ENCODE assay signal across 8 cellular contexts in genomic region chr5:115602585-115603125, GRCh38. TPM values are rescaled to one million over a fixed set of nuclear protein-coding genes. Genes with fewer than 3 reads are reported as not detected.
DNase-seq lines count a peak whose midpoint lies in the region; ATAC-seq and TF ChIP-seq lines count a peak whose summit lies in the region.

No MANE protein-coding gene starts in this region.

- H3K27ac ChIP-seq in GM23338 (ENCODE audit: low read depth) = peak overlapping the region; percentile 51
- peak overlapping the region; percentile 46 for H3K27ac ChIP-seq in RWPE2 (ENCODE audit: poor library complexity, severe bottlenecking)
- H3K27ac ChIP-seq in SJCRH30 = no peak overlapping the region

- TF ChIP-seq CTCF in GM23338 (conservative IDR thresholded peaks at IDR 0.05; ENCODE audit: low read depth in 2 of 2) = no peak
- no peak for TF ChIP-seq CTCF in RWPE2 (IDR thresholded peaks at IDR 0.05; ENCODE audit: poor library complexity, severe bottlenecking)
- TF ChIP-seq CTCF in fibroblast of pulmonary artery (IDR thresholded peaks at IDR 0.05; ENCODE audit: low read length, missing control alignments) = no peak
- TF ChIP-seq CTCF in progenitor cell of endocrine pancreas (IDR thresholded peaks at IDR 0.05; ENCODE audit: unreplicated experiment) = no peak
- TF ChIP-seq CTCF in GM20000 (IDR thresholded peaks at IDR 0.05; ENCODE audit: extremely low read depth, missing control alignments) = no peak

- peak overlapping the region; percentile 70 for H3K4me3 ChIP-seq in GM23338
- peak overlapping the region; percentile 50 for H3K4me3 ChIP-seq in RWPE2 (ENCODE audit: severe bottlenecking)
- H3K4me3 ChIP-seq in fibroblast of pulmonary artery (replicated peaks; ENCODE audit: low read depth, low read length) = peak overlapping the region; percentile 70
- H3K4me3 ChIP-seq in SJCRH30 = no peak overlapping the region

- peak overlapping the region; percentile 91 for H3K4me2 ChIP-seq in GM23338

- peaks cover 24% of the 10 kb centered on the region for H3K4me1 Mint-ChIP-seq in GM23338
- peaks cover 3% of the 10 kb centered on the region for H3K4me1 Mint-ChIP-seq in progenitor cell of endocrine pancreas (ENCODE audit: low read depth)

- H3K4me1 ChIP-seq in GM23338 (ENCODE audit: insufficient read depth) (peaks cover 20% of the 10 kb centered on the region), RWPE2 (ENCODE audit: insufficient read depth, poor library complexity, severe bottlenecking) (peaks cover 21% of the 10 kb centered on the region), SJCRH30 (no peaks in the 10 kb centered on the region)

- peaks cover 3% of the 10 kb centered on the region; the same call in 1 of the 2 replicates for H3K79me2 ChIP-seq in GM23338 (replicated peaks; ENCODE audit: insufficient read depth)

- no peaks in the 10 kb centered on the region; the same call in 1 of the 3 replicates for H3K36me3 Mint-ChIP-seq in GM23338 (ENCODE audit: low read depth)
- peaks cover 11% of the 10 kb centered on the region for H3K36me3 Mint-ChIP-seq in progenitor cell of endocrine pancreas (ENCODE audit: insufficient read depth)

- H3K9me3 Mint-ChIP-seq in GM23338 = no peaks in the 10 kb centered on the region
- no peaks in the 10 kb centered on the region for H3K9me3 Mint-ChIP-seq in progenitor cell of endocrine pancreas (ENCODE audit: low read depth)

- H3K4me3 Mint-ChIP-seq in GM23338 = peak overlapping the region; percentile 61
- peak overlapping the region; percentile 62 for H3K4me3 Mint-ChIP-seq in progenitor cell of endocrine pancreas (ENCODE audit: low read depth)

- H3K9me3 ChIP-seq in RWPE2 (ENCODE audit: severe bottlenecking) (no peaks in the 10 kb centered on the region), SJCRH30 (replicated peaks) (peaks cover 4% of the 10 kb centered on the region)

- H4K20me1 ChIP-seq in GM23338 (replicated peaks; ENCODE audit: insufficient read depth) = no peaks in the 10 kb centered on the region; the same call in 1 of the 2 replicates

- H3K27me3 Mint-ChIP-seq in GM23338 (ENCODE audit: insufficient read depth, low read depth, poor library complexity) (peaks cover 3% of the 10 kb centered on the region), progenitor cell of endocrine pancreas (peaks cover 8% of the 10 kb centered on the region)

- H3K36me3 ChIP-seq in GM23338 (ENCODE audit: insufficient read depth) (no peaks in the 10 kb centered on the region), RWPE2 (ENCODE audit: low read depth) (peaks cover 33% of the 10 kb centered on the region), SJCRH30 (peaks cover 28% of the 10 kb centered on the region)

- ATAC-seq in GM23338 (peak; percentile 55), RWPE2 (ENCODE audit: low read depth) (peak; percentile 11; the same call in 2 of the 3 replicates), HG03108 (IDR thresholded peaks at IDR 0.05; ENCODE audit: unreplicated experiment) (no peak)

- H2AFZ ChIP-seq in GM23338 = no peak overlapping the region

- H3K27me3 ChIP-seq in GM23338 (ENCODE audit: insufficient read depth) (peaks cover 5% of the 10 kb centered on the region; the same call in 1 of the 2 replicates), RWPE2 (ENCODE audit: insufficient read depth, poor library complexity, severe bottlenecking) (no peaks in the 10 kb centered on the region), SJCRH30 (no peaks in the 10 kb centered on the region)

- no peaks in the 10 kb centered on the region for H3K9me2 ChIP-seq in GM23338 (ENCODE audit: insufficient read depth)

- H3K27ac Mint-ChIP-seq in GM23338 = peak overlapping the region; percentile 50; the same call in 1 of the 2 replicates
- no peak overlapping the region for H3K27ac Mint-ChIP-seq in progenitor cell of endocrine pancreas

- H3F3A ChIP-seq in GM23338 (replicated peaks; ENCODE audit: low read depth) = peaks cover 6% of the 10 kb centered on the region; the same call in 1 of the 2 replicates

- DNase-seq in DMS79 (lab: John Stamatoyannopoulos, UW) = peak; percentile 11
- DNase-seq in GM23338 (ENCODE audit: low spot score) = no peak
- DNase-seq in RWPE2 (ENCODE audit: low spot score) = no peak
- no peak for DNase-seq in fibroblast of pulmonary artery (ENCODE audit: low read depth)
- no peak for DNase-seq in progenitor cell of endocrine pancreas (ENCODE audit: low spot score, unreplicated experiment)
- no peak for DNase-seq in SJCRH30
- DNase-seq in GM20000 (ENCODE audit: low spot score) = no peak

TF ChIP-seq in GM23338, 12 proteins besides CTCF, POLR2A, EP300 and RAD21 (continues in another document):
- TF ChIP-seq CREB1 (CRISPR knock-in tag; IDR thresholded peaks at IDR 0.05; ENCODE audit: low read depth) (no peak), ZNF331 (CRISPR knock-in tag; IDR thresholded peaks at IDR 0.05; ENCODE audit: low read depth) (no peak), EZH2phosphoT487 (IDR thresholded peaks at IDR 0.05; ENCODE audit: unreplicated experiment) (no peak), ETS1 (IDR thresholded peaks at IDR 0.05) (no peak)
- TF ChIP-seq, protein P1, sequence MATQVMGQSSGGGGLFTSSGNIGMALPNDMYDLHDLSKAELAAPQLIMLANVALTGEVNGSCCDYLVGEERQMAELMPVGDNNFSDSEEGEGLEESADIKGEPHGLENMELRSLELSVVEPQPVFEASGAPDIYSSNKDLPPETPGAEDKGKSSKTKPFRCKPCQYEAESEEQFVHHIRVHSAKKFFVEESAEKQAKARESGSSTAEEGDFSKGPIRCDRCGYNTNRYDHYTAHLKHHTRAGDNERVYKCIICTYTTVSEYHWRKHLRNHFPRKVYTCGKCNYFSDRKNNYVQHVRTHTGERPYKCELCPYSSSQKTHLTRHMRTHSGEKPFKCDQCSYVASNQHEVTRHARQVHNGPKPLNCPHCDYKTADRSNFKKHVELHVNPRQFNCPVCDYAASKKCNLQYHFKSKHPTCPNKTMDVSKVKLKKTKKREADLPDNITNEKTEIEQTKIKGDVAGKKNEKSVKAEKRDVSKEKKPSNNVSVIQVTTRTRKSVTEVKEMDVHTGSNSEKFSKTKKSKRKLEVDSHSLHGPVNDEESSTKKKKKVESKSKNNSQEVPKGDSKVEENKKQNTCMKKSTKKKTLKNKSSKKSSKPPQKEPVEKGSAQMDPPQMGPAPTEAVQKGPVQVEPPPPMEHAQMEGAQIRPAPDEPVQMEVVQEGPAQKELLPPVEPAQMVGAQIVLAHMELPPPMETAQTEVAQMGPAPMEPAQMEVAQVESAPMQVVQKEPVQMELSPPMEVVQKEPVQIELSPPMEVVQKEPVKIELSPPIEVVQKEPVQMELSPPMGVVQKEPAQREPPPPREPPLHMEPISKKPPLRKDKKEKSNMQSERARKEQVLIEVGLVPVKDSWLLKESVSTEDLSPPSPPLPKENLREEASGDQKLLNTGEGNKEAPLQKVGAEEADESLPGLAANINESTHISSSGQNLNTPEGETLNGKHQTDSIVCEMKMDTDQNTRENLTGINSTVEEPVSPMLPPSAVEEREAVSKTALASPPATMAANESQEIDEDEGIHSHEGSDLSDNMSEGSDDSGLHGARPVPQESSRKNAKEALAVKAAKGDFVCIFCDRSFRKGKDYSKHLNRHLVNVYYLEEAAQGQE (IDR thresholded peaks at IDR 0.05; ENCODE audit: unreplicated experiment) = no peak

RNA-seq across cellular contexts. Expression of gene TICAM2, which starts 0.4 kb away (rescaled TPM):
- not detected in 2 replicates for total RNA-seq in GM23338 (2014; rRNA removed; shearing (Covaris generic))
- 1.0 and 1.4 TPM in 2 replicates for polyA plus RNA-seq in GM23338 (2016; fragmentation: Nextera tagmentation; extraction: Ambion mirVana)
- total RNA-seq in progenitor cell of endocrine pancreas = 0.36 and 1.1 TPM in 2 replicates
- total RNA-seq in SJCRH30 (2014; rRNA removed; shearing (Covaris generic)) = 0.10 and 0.13 TPM in 2 replicates

RNA-seq across cellular contexts. Expression of gene TMED7, which starts 23.2 kb away (rescaled TPM):
- total RNA-seq in GM23338 (2014; rRNA removed; shearing (Covaris generic)) = 104 and 158 TPM in 2 replicates
- 30.2 and 31.7 TPM in 2 replicates for polyA plus RNA-seq in GM23338 (2016; fragmentation: Nextera tagmentation; extraction: Ambion mirVana)
- 69.6 and 76.9 TPM in 2 replicates for total RNA-seq in progenitor cell of endocrine pancreas
- 84.5 and 89.3 TPM in 2 replicates for total RNA-seq in SJCRH30 (2014; rRNA removed; shearing (Covaris generic))

RNA-seq across cellular contexts. Expression of gene FEM1C, which starts 58.1 kb away (rescaled TPM):
- 21.6 and 22.3 TPM in 2 replicates for total RNA-seq in GM23338 (2014; rRNA removed; shearing (Covaris generic))
- polyA plus RNA-seq in GM23338 (2016; fragmentation: Nextera tagmentation; extraction: Ambion mirVana) = 4.5 and 4.7 TPM in 2 replicates
- total RNA-seq in progenitor cell of endocrine pancreas = 18.1 and 18.4 TPM in 2 replicates
- total RNA-seq in SJCRH30 (2014; rRNA removed; shearing (Covaris generic)) = 16.5 and 17.9 TPM in 2 replicates
